In genomic region chr1:35576061-35576765, GRCh38 we compare ENCODE assay signal across 10 cellular contexts. TPM values are rescaled to one million over a fixed set of nuclear protein-coding genes. Genes with fewer than 3 reads are reported as not detected.
DNase-seq lines count a peak whose midpoint lies in the region; ATAC-seq and TF ChIP-seq lines count a peak whose summit lies in the region.
"Had no signal": no experiment of that assay in that cellular context is flagged by ENCODE, and none has a peak within 500 bp of the region (broad histone marks: within the 10 kb centered on the region; RNA-seq: fewer than 3 reads in every experiment).

No MANE protein-coding gene starts in this region.

- H3K27me3 Mint-ChIP-seq in CD14-positive monocyte (ENCODE audit: low read depth in 3 of 3): peaks cover 27 to 39% (median 38%) of the 10 kb centered on the region in 3 donors
- no peaks in the 10 kb centered on the region for H3K27me3 Mint-ChIP-seq in activated naive CD8-positive, alpha-beta T cell
- peaks cover 0 to 50% (median 0%) of the 10 kb centered on the region in 5 donors for H3K27me3 Mint-ChIP-seq in naive thymus-derived CD4-positive, alpha-beta T cell

- H3K36me3 Mint-ChIP-seq in CD14-positive monocyte: peaks cover 7 to 25% of the 10 kb centered on the region in 2 donors
- peaks cover 3% of the 10 kb centered on the region for H3K36me3 Mint-ChIP-seq in activated naive CD8-positive, alpha-beta T cell
- H3K36me3 Mint-ChIP-seq in naive thymus-derived CD4-positive, alpha-beta T cell: peaks cover 0 to 6% (median 0%) of the 10 kb centered on the region in 5 donors

- H3K36me3 ChIP-seq in naive thymus-derived CD4-positive, alpha-beta T cell (ENCODE audit: control insufficient read depth in 2 of 3, insufficient read depth in 3 of 3, low read length in 3 of 3): no peaks in the 10 kb centered on the region

- no peak overlapping the region for H3K4me3 ChIP-seq in HL-60 (replicated peaks; ENCODE audit: insufficient read depth, low read length)
- H3K4me3 ChIP-seq in naive thymus-derived CD4-positive, alpha-beta T cell (ENCODE audit: low read length): no peak overlapping the region

- POLR2A ChIA-PET in naive thymus-derived CD4-positive, alpha-beta T cell (lab: Charles Lee): no interaction called here

- peak overlapping the region in 4 of 7 donors; percentile 10 to 82 (median 52) for H3K27ac Mint-ChIP-seq in CD14-positive monocyte
- H3K27ac Mint-ChIP-seq in activated naive CD8-positive, alpha-beta T cell: peak overlapping the region; percentile 66
- peak overlapping the region; percentile 48 to 88 (median 68) for H3K27ac Mint-ChIP-seq in naive thymus-derived CD4-positive, alpha-beta T cell

- DNase-seq in CD14-positive monocyte (ENCODE audit: low spot score) (no peak), HL-60 (ENCODE audit: low read depth in 1 of 2, low spot score in 1 of 2) (peak in 1 of 2 experiments; percentile 56), kidney glomerular epithelial cell (lab: John Stamatoyannopoulos, UW) (no peak), DMS 273 treated with DMSO at 0.1 percent for 48 hours (lab: John Stamatoyannopoulos, UW) (no peak)
- DNase-seq in naive thymus-derived CD4-positive, alpha-beta T cell: no peak
- DNase-seq: DMS79, HCEC 1CT had no signal

- peaks cover 0 to 8% (median 0%) of the 10 kb centered on the region in 7 donors for H3K9me3 Mint-ChIP-seq in CD14-positive monocyte
- no peaks in the 10 kb centered on the region for H3K9me3 Mint-ChIP-seq in activated naive CD8-positive, alpha-beta T cell (ENCODE audit: low read depth)
- peaks cover 0 to 4% (median 0%) of the 10 kb centered on the region in 11 donors for H3K9me3 Mint-ChIP-seq in naive thymus-derived CD4-positive, alpha-beta T cell

- intact Hi-C loops in CD14-positive monocyte (cut with micrococcal nuclease): loop anchor here in 1 of 2 donors (10.0 kb wide), 1 partner anchor 69 kb away; the partner anchor contains the start of gene PSMB2
- intact Hi-C loops in naive thymus-derived CD4-positive, alpha-beta T cell (cut with micrococcal nuclease): loop anchor here (2.0 to 5.0 kb wide), 2 partner anchors 19 to 66 kb away; partner anchors contain the start of genes PSMB2 (in 2 of the 2), KIAA0319L (in 1 of the 2) and NCDN (in 1 of the 2)

- peak overlapping the region; percentile 94 to 96 for H3K4me3 Mint-ChIP-seq in CD14-positive monocyte
- peak overlapping the region; percentile 81 for H3K4me3 Mint-ChIP-seq in activated naive CD8-positive, alpha-beta T cell
- H3K4me3 Mint-ChIP-seq in naive thymus-derived CD4-positive, alpha-beta T cell: peak overlapping the region; percentile 66 to 96 (median 82)

- no peak for ATAC-seq in naive thymus-derived CD4-positive, alpha-beta T cell
- ATAC-seq in GM19324 (IDR thresholded peaks at IDR 0.05; ENCODE audit: low FRiP score, unreplicated experiment): no peak
- ATAC-seq in GM19035 (IDR thresholded peaks at IDR 0.05; ENCODE audit: unreplicated experiment): no peak

- peaks cover 45% of the 10 kb centered on the region for H3K4me1 Mint-ChIP-seq in CD14-positive monocyte
- peaks cover 26% of the 10 kb centered on the region for H3K4me1 Mint-ChIP-seq in activated naive CD8-positive, alpha-beta T cell (ENCODE audit: low read depth)
- H3K4me1 Mint-ChIP-seq in naive thymus-derived CD4-positive, alpha-beta T cell: peaks cover 15 to 38% (median 29%) of the 10 kb centered on the region in 7 donors

- CTCF ChIA-PET in naive thymus-derived CD4-positive, alpha-beta T cell (lab: Charles Lee): interaction anchor here (1.0 kb wide), 1 partner anchor 151 kb away, joined by 3 read pairs; no protein-coding TSS in a partner anchor

- H3K4me1 ChIP-seq in naive thymus-derived CD4-positive, alpha-beta T cell (ENCODE audit: control insufficient read depth in 2 of 2, insufficient read depth in 2 of 2, low read length in 2 of 2): peaks cover 9 to 13% of the 10 kb centered on the region in 2 donors

- peak overlapping the region; percentile 34 for H3K27ac ChIP-seq in HL-60 (replicated peaks)
- H3K27ac ChIP-seq in naive thymus-derived CD4-positive, alpha-beta T cell (ENCODE audit: low read depth, low read length): no peak overlapping the region

- H3K9me3 ChIP-seq in naive thymus-derived CD4-positive, alpha-beta T cell (ENCODE audit: control insufficient read depth in 2 of 3, low read length in 3 of 3): no peaks in the 10 kb centered on the region

- TF ChIP-seq CTCF in CD14-positive monocyte (IDR thresholded peaks at IDR 0.05): no peak
- no peak for TF ChIP-seq CTCF in HL-60 (IDR thresholded peaks at IDR 0.05; ENCODE audit: insufficient read depth, low read length)

- no peaks in the 10 kb centered on the region for H3K27me3 ChIP-seq in HL-60 (ENCODE audit: insufficient read depth, poor library complexity, severe bottlenecking)
- no peaks in the 10 kb centered on the region for H3K27me3 ChIP-seq in naive thymus-derived CD4-positive, alpha-beta T cell (ENCODE audit: control insufficient read depth in 2 of 2, insufficient read depth in 2 of 2, low read length in 2 of 2)

RNA-seq across cellular contexts. Expression of gene TFAP2E, which starts 3.1 kb away (rescaled TPM):
- polyA plus RNA-seq in CD14-positive monocyte: 1 to 10 TPM in 1 of 2 donors, under 1 TPM in 1; 0.77 to 1.5 TPM
- total RNA-seq in naive thymus-derived CD4-positive, alpha-beta T cell: 1 to 10 TPM in 4 of 5 experiments, under 1 TPM in 1; 0.77 to 4.2 (median 2.8) TPM
- polyA plus RNA-seq in naive thymus-derived CD4-positive, alpha-beta T cell: under 1 TPM; 0.13 to 0.51 TPM

RNA-seq across cellular contexts. Expression of gene NCDN, which starts 18.6 kb away (rescaled TPM):
- polyA plus RNA-seq in CD14-positive monocyte: 1 to 10 TPM; 5.0 to 7.0 TPM
- total RNA-seq in naive thymus-derived CD4-positive, alpha-beta T cell: 10 to 100 TPM; 19.4 to 38.6 (median 26.4) TPM
- polyA plus RNA-seq in naive thymus-derived CD4-positive, alpha-beta T cell: 10 to 100 TPM; 17.1 to 23.9 TPM

RNA-seq across cellular contexts. Expression of gene KIAA0319L, which starts 19.0 kb away (rescaled TPM):
- 10 to 100 TPM; 20.6 to 28.6 TPM for polyA plus RNA-seq in CD14-positive monocyte
- total RNA-seq in naive thymus-derived CD4-positive, alpha-beta T cell: 10 to 100 TPM; 62.0 to 79.7 (median 65.6) TPM
- polyA plus RNA-seq in naive thymus-derived CD4-positive, alpha-beta T cell: 10 to 100 TPM; 22.2 to 36.6 TPM
